In genomic region chr16:56488035-56488434, GRCh38 we compare ENCODE assay signal across 12 cellular contexts.
"Had no signal": no experiment of that assay in that cellular context is flagged by ENCODE, and none has a peak within 500 bp of the region (broad histone marks: within the 10 kb centered on the region; RNA-seq: fewer than 3 reads in every experiment).

No MANE protein-coding gene starts in this region.

- H3K36me3 ChIP-seq: uterus had no signal

- H3K4me1 ChIP-seq: left lung, uterus had no signal

- ATAC-seq: left lung had no signal

- DNase-seq: activated CD4-positive, alpha-beta T cell treated with anti-CD3 and anti-CD28 coated beads for 48 hours; activated naive CD4-positive, alpha-beta T cell; endodermal cell; erythroblast; left lung; mesenchymal stem cell; nephron progenitor cell; retina; stimulated activated CD4-positive, alpha-beta T cell treated with anti-CD3 and anti-CD28 coated beads, Interleukin-15, amount 100 ng/mL, for 24 hours; stimulated activated CD4-positive, alpha-beta T cell treated with anti-CD3 and anti-CD28 coated beads, Interleukin-4, amount 100 ng/mL, for 24 hours; T-helper 1 cell; uterus had no signal

- H3K27me3 ChIP-seq: left lung, uterus had no signal

- H3K4me3 ChIP-seq: left lung, uterus had no signal

- H3K27ac ChIP-seq: left lung, uterus had no signal

- H3K9me3 ChIP-seq: left lung, uterus had no signal
